Comparison of ENCODE assay signal across 1 cellular context in the genomic region with DNA sequence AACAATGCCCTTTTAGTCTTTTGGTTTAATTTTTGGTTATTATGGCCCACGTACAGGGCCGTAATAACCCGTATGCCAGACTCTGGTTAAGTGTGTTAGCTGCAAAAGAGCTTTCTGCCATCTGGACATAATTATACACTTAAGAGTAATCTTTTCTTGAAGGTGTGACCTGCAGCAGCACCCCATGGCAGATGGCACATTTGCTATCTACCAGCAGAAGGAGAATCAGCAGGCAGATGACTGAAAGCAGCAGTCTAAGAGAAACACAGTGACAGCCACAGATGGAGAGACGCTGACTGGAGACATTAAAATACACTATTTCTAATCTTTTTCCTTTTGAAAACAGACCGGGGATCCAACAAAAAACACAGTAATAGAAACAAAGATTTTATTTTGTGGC.
TF ChIP-seq lines count a peak whose summit lies in the region.

No MANE protein-coding gene starts in this region.

TF ChIP-seq in WTC11, 78 proteins besides CTCF, POLR2A, EP300 and RAD21 (continued from another document):
- TF ChIP-seq, protein P1, sequence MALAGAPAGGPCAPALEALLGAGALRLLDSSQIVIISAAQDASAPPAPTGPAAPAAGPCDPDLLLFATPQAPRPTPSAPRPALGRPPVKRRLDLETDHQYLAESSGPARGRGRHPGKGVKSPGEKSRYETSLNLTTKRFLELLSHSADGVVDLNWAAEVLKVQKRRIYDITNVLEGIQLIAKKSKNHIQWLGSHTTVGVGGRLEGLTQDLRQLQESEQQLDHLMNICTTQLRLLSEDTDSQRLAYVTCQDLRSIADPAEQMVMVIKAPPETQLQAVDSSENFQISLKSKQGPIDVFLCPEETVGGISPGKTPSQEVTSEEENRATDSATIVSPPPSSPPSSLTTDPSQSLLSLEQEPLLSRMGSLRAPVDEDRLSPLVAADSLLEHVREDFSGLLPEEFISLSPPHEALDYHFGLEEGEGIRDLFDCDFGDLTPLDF (CRISPR knock-in tag; IDR thresholded peaks at IDR 0.05): no peak
- TF ChIP-seq IRF2 (CRISPR knock-in tag; IDR thresholded peaks at IDR 0.05; ENCODE audit: borderline replicate concordance, low read depth) (no peak), ZBTB21 (CRISPR knock-in tag; IDR thresholded peaks at IDR 0.05; ENCODE audit: borderline replicate concordance) (no peak), RELA (CRISPR knock-in tag; IDR thresholded peaks at IDR 0.05; ENCODE audit: borderline replicate concordance) (no peak), CBFB (CRISPR knock-in tag; IDR thresholded peaks at IDR 0.05; ENCODE audit: low read depth) (no peak), NR1H2 (CRISPR knock-in tag; IDR thresholded peaks at IDR 0.05) (no peak)
- TF ChIP-seq, protein P2, sequence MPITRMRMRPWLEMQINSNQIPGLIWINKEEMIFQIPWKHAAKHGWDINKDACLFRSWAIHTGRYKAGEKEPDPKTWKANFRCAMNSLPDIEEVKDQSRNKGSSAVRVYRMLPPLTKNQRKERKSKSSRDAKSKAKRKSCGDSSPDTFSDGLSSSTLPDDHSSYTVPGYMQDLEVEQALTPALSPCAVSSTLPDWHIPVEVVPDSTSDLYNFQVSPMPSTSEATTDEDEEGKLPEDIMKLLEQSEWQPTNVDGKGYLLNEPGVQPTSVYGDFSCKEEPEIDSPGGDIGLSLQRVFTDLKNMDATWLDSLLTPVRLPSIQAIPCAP (CRISPR knock-in tag; IDR thresholded peaks at IDR 0.05): no peak
- TF ChIP-seq, protein P3, sequence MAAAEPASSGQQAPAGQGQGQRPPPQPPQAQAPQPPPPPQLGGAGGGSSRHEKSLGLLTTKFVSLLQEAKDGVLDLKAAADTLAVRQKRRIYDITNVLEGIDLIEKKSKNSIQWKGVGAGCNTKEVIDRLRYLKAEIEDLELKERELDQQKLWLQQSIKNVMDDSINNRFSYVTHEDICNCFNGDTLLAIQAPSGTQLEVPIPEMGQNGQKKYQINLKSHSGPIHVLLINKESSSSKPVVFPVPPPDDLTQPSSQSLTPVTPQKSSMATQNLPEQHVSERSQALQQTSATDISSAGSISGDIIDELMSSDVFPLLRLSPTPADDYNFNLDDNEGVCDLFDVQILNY (CRISPR knock-in tag; IDR thresholded peaks at IDR 0.05): no peak
- TF ChIP-seq, protein P4, sequence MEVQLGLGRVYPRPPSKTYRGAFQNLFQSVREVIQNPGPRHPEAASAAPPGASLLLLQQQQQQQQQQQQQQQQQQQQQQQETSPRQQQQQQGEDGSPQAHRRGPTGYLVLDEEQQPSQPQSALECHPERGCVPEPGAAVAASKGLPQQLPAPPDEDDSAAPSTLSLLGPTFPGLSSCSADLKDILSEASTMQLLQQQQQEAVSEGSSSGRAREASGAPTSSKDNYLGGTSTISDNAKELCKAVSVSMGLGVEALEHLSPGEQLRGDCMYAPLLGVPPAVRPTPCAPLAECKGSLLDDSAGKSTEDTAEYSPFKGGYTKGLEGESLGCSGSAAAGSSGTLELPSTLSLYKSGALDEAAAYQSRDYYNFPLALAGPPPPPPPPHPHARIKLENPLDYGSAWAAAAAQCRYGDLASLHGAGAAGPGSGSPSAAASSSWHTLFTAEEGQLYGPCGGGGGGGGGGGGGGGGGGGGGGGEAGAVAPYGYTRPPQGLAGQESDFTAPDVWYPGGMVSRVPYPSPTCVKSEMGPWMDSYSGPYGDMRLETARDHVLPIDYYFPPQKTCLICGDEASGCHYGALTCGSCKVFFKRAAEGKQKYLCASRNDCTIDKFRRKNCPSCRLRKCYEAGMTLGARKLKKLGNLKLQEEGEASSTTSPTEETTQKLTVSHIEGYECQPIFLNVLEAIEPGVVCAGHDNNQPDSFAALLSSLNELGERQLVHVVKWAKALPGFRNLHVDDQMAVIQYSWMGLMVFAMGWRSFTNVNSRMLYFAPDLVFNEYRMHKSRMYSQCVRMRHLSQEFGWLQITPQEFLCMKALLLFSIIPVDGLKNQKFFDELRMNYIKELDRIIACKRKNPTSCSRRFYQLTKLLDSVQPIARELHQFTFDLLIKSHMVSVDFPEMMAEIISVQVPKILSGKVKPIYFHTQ (CRISPR knock-in tag; IDR thresholded peaks at IDR 0.05): no peak
